In genomic region chr7:106424476-106425016, GRCh38 we compare ENCODE assay signal across 7 cellular contexts.
DNase-seq lines count a peak whose midpoint lies in the region; ATAC-seq and TF ChIP-seq lines count a peak whose summit lies in the region.

No MANE protein-coding gene starts in this region.

- H3K27ac ChIP-seq in esophagus squamous epithelium (peak overlapping the region; percentile 38 to 88 (median 79)), smooth muscle cell (ENCODE audit: low read depth) (peak overlapping the region; percentile 70)

- H3K4me3 ChIP-seq in esophagus squamous epithelium (peak overlapping the region in 1 of 4 donors; percentile 7), smooth muscle cell (no peak overlapping the region)

- no peaks in the 10 kb centered on the region for H4K20me1 ChIP-seq in smooth muscle cell (ENCODE audit: low read depth)

- peaks cover 9% of the 10 kb centered on the region for H3F3A ChIP-seq in smooth muscle cell (ENCODE audit: low read depth)

- peaks cover 5% of the 10 kb centered on the region for H3K36me3 Mint-ChIP-seq in T-helper 17 cell (ENCODE audit: low read depth)

- no peaks in the 10 kb centered on the region for H3K36me3 ChIP-seq in esophagus squamous epithelium
- H3K36me3 ChIP-seq in smooth muscle cell (ENCODE audit: low read depth): no peaks in the 10 kb centered on the region

- no peaks in the 10 kb centered on the region for H3K27me3 ChIP-seq in esophagus squamous epithelium
- no peaks in the 10 kb centered on the region for H3K27me3 ChIP-seq in smooth muscle cell (ENCODE audit: low read depth)

- no peaks in the 10 kb centered on the region for H3K79me2 ChIP-seq in smooth muscle cell (ENCODE audit: low read depth)

- ATAC-seq in GM19438 (IDR thresholded peaks at IDR 0.05; ENCODE audit: low read depth, unreplicated experiment): peak; percentile 10
- ATAC-seq in T-helper 17 cell: no peak
- ATAC-seq in GM19455 (IDR thresholded peaks at IDR 0.05; ENCODE audit: unreplicated experiment): no peak

- H3K4me1 ChIP-seq in esophagus squamous epithelium: peaks cover 21 to 73% (median 48%) of the 10 kb centered on the region in 3 donors
- peaks cover 6% of the 10 kb centered on the region for H3K4me1 ChIP-seq in smooth muscle cell (ENCODE audit: low read depth)

- no peak for TF ChIP-seq POLR2A in esophagus squamous epithelium (IDR thresholded peaks at IDR 0.05)

- peak overlapping the region; percentile 9 for H3K4me2 ChIP-seq in smooth muscle cell

- peaks cover 14% of the 10 kb centered on the region for H3K4me1 Mint-ChIP-seq in T-helper 17 cell

- H3K4me3 Mint-ChIP-seq in T-helper 17 cell: peak overlapping the region; percentile 76

- H3K27ac Mint-ChIP-seq in T-helper 17 cell: peak overlapping the region; percentile 90

- peaks cover 28% of the 10 kb centered on the region for H3K27me3 Mint-ChIP-seq in T-helper 17 cell

- intact Hi-C loops in esophagus squamous epithelium (cut with DNase I): loop anchor here (10.0 kb wide), 1 partner anchor 140 kb away; the partner anchor contains the start of gene NAMPT

- DNase-seq in T-helper 17 cell: no peak
- no peak for DNase-seq in esophagus squamous epithelium (lab: John Stamatoyannopoulos, UW)
- no peak for DNase-seq in smooth muscle cell (lab: John Stamatoyannopoulos, UW; ENCODE audit: unreplicated experiment)
- no peak for DNase-seq in DMS153 (lab: John Stamatoyannopoulos, UW)
- DNase-seq in medulla oblongata (ENCODE audit: extremely low spot score): no peak

- WGBS in esophagus squamous epithelium, 2 donors: 0 to 4% methylated on average over 1 of the region's 1 CpG
- 13% methylated on average over 1 of the region's 1 CpG for WGBS in smooth muscle cell (ENCODE audit: low lambda C conversion rate)

- no peaks in the 10 kb centered on the region for H3K9me3 ChIP-seq in T-helper 17 cell (ENCODE audit: control insufficient read depth, low read length, poor library complexity, severe bottlenecking)
- H3K9me3 ChIP-seq in esophagus squamous epithelium: no peaks in the 10 kb centered on the region
- no peaks in the 10 kb centered on the region for H3K9me3 ChIP-seq in smooth muscle cell (replicated peaks; ENCODE audit: low read depth)

- H3K9ac ChIP-seq in smooth muscle cell (ENCODE audit: low read depth): peak overlapping the region; percentile 59

- no peak overlapping the region for H2AFZ ChIP-seq in smooth muscle cell (ENCODE audit: low read depth)

- TF ChIP-seq CTCF in esophagus squamous epithelium (IDR thresholded peaks at IDR 0.05) (no peak), smooth muscle cell (IDR thresholded peaks at IDR 0.05; ENCODE audit: borderline replicate concordance, insufficient read depth, poor library complexity, severe bottlenecking) (no peak)
